In the genomic region with DNA sequence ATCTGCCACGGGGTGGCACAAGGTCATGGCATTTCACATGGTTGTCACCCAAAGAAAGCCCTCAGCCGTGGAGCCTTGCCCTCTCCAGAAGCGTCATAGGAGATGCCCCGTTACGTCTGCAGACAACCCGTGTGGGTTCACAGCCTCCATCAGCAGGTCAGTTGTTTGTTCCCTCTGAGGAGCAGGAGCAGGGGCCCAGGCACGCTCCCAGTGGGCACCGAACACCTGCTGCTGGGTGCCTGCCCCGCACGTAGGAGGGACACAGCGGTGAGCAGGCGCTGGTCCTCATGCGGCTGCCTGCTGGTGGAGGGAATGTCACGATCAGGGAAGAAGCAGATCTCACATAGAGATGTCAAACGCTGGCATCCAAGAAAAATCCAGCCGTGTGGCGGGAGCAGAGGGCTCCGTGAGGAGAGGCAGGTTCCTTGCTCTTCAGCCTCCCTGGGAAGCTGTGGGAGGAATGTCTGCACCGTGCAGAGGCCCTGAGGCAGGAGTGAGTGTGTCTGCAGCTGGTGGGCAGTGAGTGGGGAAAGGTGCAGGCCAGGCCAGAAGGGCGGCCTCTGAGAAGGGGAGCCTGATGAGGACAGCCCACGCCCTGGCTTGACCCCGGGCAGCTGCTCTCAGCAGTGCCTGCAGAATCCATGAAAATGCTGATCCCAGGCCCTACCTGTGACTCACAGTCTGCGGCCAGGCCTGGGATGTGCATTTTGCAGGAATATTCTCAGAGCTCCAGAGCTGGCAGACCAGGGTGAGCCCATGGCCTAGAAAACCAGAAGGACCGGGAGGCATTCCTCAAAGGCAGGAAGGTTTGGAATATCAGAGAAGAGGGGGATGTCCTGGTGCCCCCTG, we compare ENCODE assay signal across 1 cellular context.
TF ChIP-seq lines count a peak whose summit lies in the region.

No MANE protein-coding gene starts in this region.

TF ChIP-seq in HepG2, 621 proteins besides CTCF, POLR2A, EP300 and RAD21:
- TF ChIP-seq ZNF614 (CRISPR knock-in tag; IDR thresholded peaks at IDR 0.05; ENCODE audit: borderline replicate concordance) (no peak), SRY (CRISPR knock-in tag; IDR thresholded peaks at IDR 0.05) (0 out of 2 replicates have a peak, but pooled peaks have one; percentile 42), RXRA (CRISPR knock-in tag; IDR thresholded peaks at IDR 0.05) (0 out of 2 replicates have a peak, but pooled peaks have one; percentile 3)
- TF ChIP-seq, protein P1, sequence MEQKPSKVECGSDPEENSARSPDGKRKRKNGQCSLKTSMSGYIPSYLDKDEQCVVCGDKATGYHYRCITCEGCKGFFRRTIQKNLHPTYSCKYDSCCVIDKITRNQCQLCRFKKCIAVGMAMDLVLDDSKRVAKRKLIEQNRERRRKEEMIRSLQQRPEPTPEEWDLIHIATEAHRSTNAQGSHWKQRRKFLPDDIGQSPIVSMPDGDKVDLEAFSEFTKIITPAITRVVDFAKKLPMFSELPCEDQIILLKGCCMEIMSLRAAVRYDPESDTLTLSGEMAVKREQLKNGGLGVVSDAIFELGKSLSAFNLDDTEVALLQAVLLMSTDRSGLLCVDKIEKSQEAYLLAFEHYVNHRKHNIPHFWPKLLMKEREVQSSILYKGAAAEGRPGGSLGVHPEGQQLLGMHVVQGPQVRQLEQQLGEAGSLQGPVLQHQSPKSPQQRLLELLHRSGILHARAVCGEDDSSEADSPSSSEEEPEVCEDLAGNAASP (CRISPR knock-in tag; IDR thresholded peaks at IDR 0.05; ENCODE audit: borderline replicate concordance): peak; percentile 44; the same call in 1 of the 2 replicates
